11 cellular contexts compared by ENCODE assay signal in genomic region chr11:9691865-9692264, GRCh38. TPM values are rescaled to one million over a fixed set of nuclear protein-coding genes. Genes with fewer than 3 reads are reported as not detected.
A peak's percentile ranks its signal among the peaks of the same experiment; 100 is the strongest.
DNase-seq lines count a peak whose midpoint lies in the region; ATAC-seq, FAIRE-seq and TF ChIP-seq lines count a peak whose summit lies in the region.
"Had no signal": no experiment of that assay in that cellular context is flagged by ENCODE, and none has a peak within 500 bp of the region (broad histone marks: within the 10 kb centered on the region; RNA-seq: fewer than 3 reads in every experiment).

No MANE protein-coding gene starts in this region.

- no peak for TF ChIP-seq CTCF in RWPE2 (IDR thresholded peaks at IDR 0.05; ENCODE audit: poor library complexity, severe bottlenecking)
- no peak for TF ChIP-seq CTCF in fibroblast of pulmonary artery (IDR thresholded peaks at IDR 0.05; ENCODE audit: low read length, missing control alignments)
- TF ChIP-seq CTCF in tibial artery (IDR thresholded peaks at IDR 0.05), result no peak
- no peak for TF ChIP-seq CTCF in nephron progenitor cell (IDR thresholded peaks at IDR 0.05)
- no peak for TF ChIP-seq CTCF in kidney (IDR thresholded peaks at IDR 0.05; ENCODE audit: borderline replicate concordance, extremely low read depth, insufficient read depth)

- peak overlapping the region; percentile 46 for H3K27ac ChIP-seq in RWPE2 (ENCODE audit: poor library complexity, severe bottlenecking)
- peak overlapping the region; percentile 38 to 69 for H3K27ac ChIP-seq in tibial artery
- peak overlapping the region in 1 of 2 donors; percentile 20 for H3K27ac ChIP-seq in kidney (ENCODE audit: low read depth in 2 of 2, low read length in 2 of 2)

- FAIRE-seq in kidney (lab: Jason Lieb, UNC), result no peak

- peaks cover 25% of the 10 kb centered on the region for H3K36me3 ChIP-seq in RWPE2 (ENCODE audit: low read depth)
- peaks cover 19 to 24% (median 24%) of the 10 kb centered on the region in 3 donors for H3K36me3 ChIP-seq in tibial artery
- peaks cover 2 to 13% of the 10 kb centered on the region in 2 donors for H3K36me3 ChIP-seq in kidney (ENCODE audit: control insufficient read depth in 1 of 2, insufficient read depth in 2 of 2, low read length in 2 of 2)

- H3K27me3 ChIP-seq in RWPE2 (ENCODE audit: insufficient read depth, poor library complexity, severe bottlenecking) (no peaks in the 10 kb centered on the region), tibial artery (no peaks in the 10 kb centered on the region)

- no peaks in the 10 kb centered on the region for H3K9me3 ChIP-seq in RWPE2 (ENCODE audit: severe bottlenecking)
- no peaks in the 10 kb centered on the region for H3K9me3 ChIP-seq in tibial artery
- no peaks in the 10 kb centered on the region for H3K9me3 ChIP-seq in kidney (ENCODE audit: control insufficient read depth in 1 of 2, low read length in 2 of 2)

- peaks cover 27% of the 10 kb centered on the region for H3K36me3 Mint-ChIP-seq in nephron progenitor cell (ENCODE audit: low read depth)

- intact Hi-C loops in tibial artery (cut with DNase I; ENCODE audit: low total_unique reads) (no loop called here), kidney (cut with DNase I) (no loop called here)

- H3K9me3 Mint-ChIP-seq in nephron progenitor cell, result no peaks in the 10 kb centered on the region
- H3K9me3 Mint-ChIP-seq: stimulated activated naive CD8-positive, alpha-beta T cell treated with anti-CD3 and anti-CD28 coated beads, Interleukin-15, Interleukin-2, amounts not matched to agents 100 ng/mL and 50 ng/mL, for 24 hours had no signal

- H3K4me1 ChIP-seq in RWPE2 (ENCODE audit: insufficient read depth, poor library complexity, severe bottlenecking), result peaks cover 35% of the 10 kb centered on the region
- H3K4me1 ChIP-seq in tibial artery, result peaks cover 0 to 66% (median 42%) of the 10 kb centered on the region in 4 donors
- H3K4me1 ChIP-seq in kidney (ENCODE audit: control insufficient read depth in 1 of 2, insufficient read depth in 1 of 2, low read depth in 1 of 2, low read length in 2 of 2), result peaks cover 10 to 20% of the 10 kb centered on the region in 2 donors

- no peak overlapping the region for H3K27ac Mint-ChIP-seq in nephron progenitor cell

- no peaks in the 10 kb centered on the region for H3K27me3 Mint-ChIP-seq in nephron progenitor cell (ENCODE audit: low read depth, poor library complexity)
- H3K27me3 Mint-ChIP-seq: stimulated activated naive CD8-positive, alpha-beta T cell treated with anti-CD3 and anti-CD28 coated beads, Interleukin-15, Interleukin-2, amounts not matched to agents 100 ng/mL and 50 ng/mL, for 24 hours had no signal

- H3K4me3 ChIP-seq in RWPE2 (ENCODE audit: severe bottlenecking), result no peak overlapping the region
- no peak overlapping the region for H3K4me3 ChIP-seq in fibroblast of pulmonary artery (replicated peaks; ENCODE audit: low read depth, low read length)
- no peak overlapping the region for H3K4me3 ChIP-seq in tibial artery
- no peak overlapping the region for H3K4me3 ChIP-seq in kidney (ENCODE audit: low read length in 2 of 2)

- ATAC-seq in RWPE2 (ENCODE audit: low read depth), result peak; percentile 80

- peaks cover 21% of the 10 kb centered on the region for H3K4me1 Mint-ChIP-seq in nephron progenitor cell

- no peak overlapping the region for H3K4me3 Mint-ChIP-seq in nephron progenitor cell
- H3K4me3 Mint-ChIP-seq: stimulated activated naive CD8-positive, alpha-beta T cell treated with anti-CD3 and anti-CD28 coated beads, Interleukin-15, Interleukin-2, amounts not matched to agents 100 ng/mL and 50 ng/mL, for 24 hours had no signal

- no peak overlapping the region for H3K9ac ChIP-seq in kidney (ENCODE audit: low read length in 2 of 2)

- DNase-seq in NOMO-1 (lab: John Stamatoyannopoulos, UW; ENCODE audit: unreplicated experiment in 2 of 2) (peak; percentile 27 to 80), NOMO-1 treated with dmso at 0.1 percent for 144 hours (lab: John Stamatoyannopoulos, UW; ENCODE audit: unreplicated experiment) (no peak), RWPE2 (ENCODE audit: low spot score) (no peak), fibroblast of pulmonary artery (ENCODE audit: low read depth) (peak; percentile 26), tibial artery (no peak), nephron progenitor cell (no peak), NCI-H1048 (lab: John Stamatoyannopoulos, UW) (no peak), kidney (no peak)
- DNase-seq: activated CD4-positive, alpha-beta T cell treated with anti-CD3 and anti-CD28 coated beads, Interleukin-2, amount 50 U/mL, for 4 hours; NCI-H446 treated with DMSO at 0.1 percent for 48 hours had no signal

RNA-seq across cellular contexts. Expression of gene SWAP70, which starts 28.0 kb away (rescaled TPM):
- 61.0 TPM for total RNA-seq in kidney
- 11.1 TPM for polyA plus RNA-seq in kidney (ENCODE audit: insufficient read depth, low read depth, low replicate concordance)

Comparison
In these comparisons a context has a peak if more than half of its experiments do, and no peak if none do; other contexts are left out.
1. DNase-seq: peak in NOMO-1 (2 of 2) and fibroblast of pulmonary artery (single experiment); none in NOMO-1 treated with dmso at 0.1 percent for 144 hours (single experiment), RWPE2 (single experiment), tibial artery (0 of 2), nephron progenitor cell (single experiment), NCI-H1048 (single experiment) and kidney (single experiment).